ENCODE assay signal across 2 cellular contexts in genomic region chr22:23541849-23542281, GRCh38.
TF ChIP-seq lines count a peak whose summit lies in the region.

No MANE protein-coding gene starts in this region.

TF ChIP-seq in SK-N-SH, 30 proteins besides CTCF, POLR2A, EP300 and RAD21:
- peak; percentile 60 for TF ChIP-seq SMC3 (IDR thresholded peaks at IDR 0.05; ENCODE audit: low read depth, low read length)
TF ChIP-seq in SK-N-SH: peak in this region for 1; not testable (repeated sequence) for 29.

TF ChIP-seq in K562, 482 proteins besides CTCF, POLR2A, EP300 and RAD21:
- TF ChIP-seq SMC3 (conservative IDR thresholded peaks at IDR 0.05; ENCODE audit: insufficient read depth, low read depth, low read length) (peak; percentile 37; the same call in 1 of the 2 replicates), DEAF1 (CRISPR knock-in tag; IDR thresholded peaks at IDR 0.05) (0 out of 2 replicates have a peak, but pooled peaks have one; percentile 9)
